In genomic region chr10:133306941-133307379, GRCh38 we compare ENCODE assay signal across 10 cellular contexts. TPM values are rescaled to one million over a fixed set of nuclear protein-coding genes. Genes with fewer than 3 reads are reported as not detected.
A peak's percentile ranks its signal among the peaks of the same experiment; 100 is the strongest.
DNase-seq lines count a peak whose midpoint lies in the region; ATAC-seq and TF ChIP-seq lines count a peak whose summit lies in the region.
"Had no signal": no experiment of that assay in that cellular context is flagged by ENCODE, and none has a peak within 500 bp of the region (broad histone marks: within the 10 kb centered on the region; RNA-seq: fewer than 3 reads in every experiment).

No MANE protein-coding gene starts in this region.

- H3K9me3 Mint-ChIP-seq in nephron progenitor cell: no peaks in the 10 kb centered on the region

- peak overlapping the region; percentile 89 to 99 (median 95) for H3K4me2 ChIP-seq in BLaER1 treated with 17β-estradiol and CSF1 and Interleukin-3, amounts not matched to agents 10 nM and 100 nM
- H3K4me2 ChIP-seq in KMS-11: peak overlapping the region; percentile 91
- H3K4me2 ChIP-seq in mammary epithelial cell (ENCODE audit: insufficient read depth, low read depth, low read length): peak overlapping the region; percentile 88

- no peaks in the 10 kb centered on the region for H3K27me3 ChIP-seq in BLaER1 treated with 17β-estradiol and CSF1 and Interleukin-3, amounts not matched to agents 10 nM and 100 nM
- no peaks in the 10 kb centered on the region for H3K27me3 ChIP-seq in KMS-11 (ENCODE audit: insufficient read depth, low read depth)
- no peaks in the 10 kb centered on the region for H3K27me3 ChIP-seq in mammary epithelial cell (ENCODE audit: insufficient read depth, low read length)

- peaks cover 52 to 93% (median 81%) of the 10 kb centered on the region in 11 experiments for H4K20me1 ChIP-seq in BLaER1 treated with 17β-estradiol and CSF1 and Interleukin-3, amounts not matched to agents 10 nM and 100 nM
- H4K20me1 ChIP-seq in KMS-11 (ENCODE audit: insufficient read depth): no peaks in the 10 kb centered on the region
- no peaks in the 10 kb centered on the region for H4K20me1 ChIP-seq in mammary epithelial cell (ENCODE audit: insufficient read depth, low read length)

- no peak for TF ChIP-seq CTCF in KMS-11 (conservative IDR thresholded peaks at IDR 0.05; ENCODE audit: low read depth, low read length)
- no peak for TF ChIP-seq CTCF in mammary epithelial cell (conservative IDR thresholded peaks at IDR 0.05 in 1 of 2, IDR thresholded peaks at IDR 0.05 in 1 of 2; ENCODE audit: extremely low read depth in 1 of 2, insufficient read depth in 1 of 2, low read depth in 1 of 2, low read length in 2 of 2)
- TF ChIP-seq CTCF in nephron progenitor cell (IDR thresholded peaks at IDR 0.05): no peak

- in situ Hi-C loops in mammary epithelial cell (cut with MboI; ENCODE audit: low sequenced_read_pairs in 2 of 2): no loop called here

- H3K27me3 Mint-ChIP-seq in nephron progenitor cell (ENCODE audit: low read depth, poor library complexity): peaks cover 3% of the 10 kb centered on the region

- no TSS peak for BruUV-seq in mammary epithelial cell (replicated peaks; lab: Mats Ljungman, UMichigan)

- DNase-seq in mammary epithelial cell (no peak), nephron progenitor cell (no peak), GF-D8 (lab: John Stamatoyannopoulos, UW) (no peak)

- dilution Hi-C loops in mammary epithelial cell (cut with HindIII; ENCODE audit: low sequenced_read_pairs): loop anchor here (5.0 to 10.0 kb wide), 2 partner anchors 40 to 88 kb away; partner anchors contain the start of gene MTG1

- H3K27ac ChIP-seq in BLaER1 treated with 17β-estradiol and CSF1 and Interleukin-3, amounts not matched to agents 10 nM and 100 nM: peak overlapping the region in 5 of 11 experiments; percentile 94 to 98 (median 96); a peak in 9 of 22 replicates
- H3K27ac ChIP-seq in KMS-11 (0 out of 2 replicates have a peak overlapping the region, but pooled peaks have one; percentile 93), mammary epithelial cell (ENCODE audit: insufficient read depth, low read depth, low read length) (peak overlapping the region; percentile 99)

- H2AFZ ChIP-seq in KMS-11 (ENCODE audit: low read depth): no peak overlapping the region
- no peak overlapping the region for H2AFZ ChIP-seq in mammary epithelial cell (ENCODE audit: low read depth, low read length)

- no peaks in the 10 kb centered on the region for H3K9me3 ChIP-seq in BLaER1 treated with 17β-estradiol and CSF1 and Interleukin-3, amounts not matched to agents 10 nM and 100 nM (replicated peaks in 1 of 11)
- no peaks in the 10 kb centered on the region for H3K9me3 ChIP-seq in mammary epithelial cell (replicated peaks; ENCODE audit: insufficient read depth, low read length)

- ATAC-seq in HG03108 (IDR thresholded peaks at IDR 0.05; ENCODE audit: unreplicated experiment): no peak
- ATAC-seq in HG02588 (IDR thresholded peaks at IDR 0.05; ENCODE audit: unreplicated experiment): no peak
- ATAC-seq in GM21737 (IDR thresholded peaks at IDR 0.05; ENCODE audit: unreplicated experiment): no peak

- peak overlapping the region; percentile 99 for H3K4me3 Mint-ChIP-seq in nephron progenitor cell

- H3K27ac Mint-ChIP-seq in nephron progenitor cell: peak overlapping the region; percentile 77

- peak overlapping the region; percentile 87 to 100 (median 95); a peak in 10 of 20 replicates for H3K4me3 ChIP-seq in BLaER1 treated with 17β-estradiol and CSF1 and Interleukin-3, amounts not matched to agents 10 nM and 100 nM
- H3K4me3 ChIP-seq in KMS-11 (IDR thresholded peaks at IDR 0.05; ENCODE audit: insufficient read depth, low read depth, low read length) (no peak overlapping the region), mammary epithelial cell (replicated peaks in 1 of 3; ENCODE audit: insufficient read depth in 1 of 3, low read depth in 2 of 3, low read length in 3 of 3) (peak overlapping the region in 1 of 3 experiments; percentile 88)

- peaks cover 25 to 50% (median 39%) of the 10 kb centered on the region in 10 experiments for H3K4me1 ChIP-seq in BLaER1 treated with 17β-estradiol and CSF1 and Interleukin-3, amounts not matched to agents 10 nM and 100 nM
- H3K4me1 ChIP-seq in KMS-11 (ENCODE audit: low read depth, poor library complexity, severe bottlenecking) (peaks cover 13% of the 10 kb centered on the region), mammary epithelial cell (ENCODE audit: insufficient read depth, low read length) (peaks cover 18% of the 10 kb centered on the region)

- 88% methylated on average over 16 of the region's 17 CpGs for WGBS in mammary epithelial cell (ENCODE audit: low coverage, missing lambda C conversion rate)

- H3K4me1 Mint-ChIP-seq in nephron progenitor cell: peaks cover 45% of the 10 kb centered on the region

- H3K36me3 ChIP-seq in BLaER1 treated with 17β-estradiol and CSF1 and Interleukin-3, amounts not matched to agents 10 nM and 100 nM: peaks cover 37 to 62% (median 47%) of the 10 kb centered on the region in 11 experiments
- H3K36me3 ChIP-seq in KMS-11 (ENCODE audit: insufficient read depth): no peaks in the 10 kb centered on the region
- peaks cover 10% of the 10 kb centered on the region for H3K36me3 ChIP-seq in mammary epithelial cell (ENCODE audit: insufficient read depth, low read length)

- H3K36me3 Mint-ChIP-seq in nephron progenitor cell (ENCODE audit: low read depth): peaks cover 29% of the 10 kb centered on the region

- H3K79me2 ChIP-seq in KMS-11 (ENCODE audit: insufficient read depth, low read depth): peaks cover 44% of the 10 kb centered on the region; the same call in 1 of the 2 replicates
- peaks cover 71% of the 10 kb centered on the region for H3K79me2 ChIP-seq in mammary epithelial cell (ENCODE audit: insufficient read depth, low read length)

- CTCF ChIA-PET in mammary epithelial cell (lab: Charles Lee; ENCODE audit: low non-redundant PET): interaction anchor here (0.6 kb wide), 1 partner anchor 30 kb away, joined by 3 read pairs; the partner anchor contains the start of gene CALY

- intact Hi-C loops in mammary epithelial cell (cut with micrococcal nuclease): no loop called here

- peak overlapping the region; percentile 93 to 98 (median 97); a peak in 17 of 22 replicates for H3K9ac ChIP-seq in BLaER1 treated with 17β-estradiol and CSF1 and Interleukin-3, amounts not matched to agents 10 nM and 100 nM
- H3K9ac ChIP-seq in KMS-11 (no peak overlapping the region), mammary epithelial cell (ENCODE audit: insufficient read depth, low read length) (peak overlapping the region; percentile 100)

RNA-seq across cellular contexts. Expression of gene TUBGCP2, which starts 1.7 kb away (rescaled TPM):
- 10 to 100 TPM; 59.3 to 78.1 TPM for total RNA-seq in mammary epithelial cell
- 56.4 TPM for polyA plus RNA-seq in mammary epithelial cell
- polyA minus RNA-seq in mammary epithelial cell: 53.1 TPM

RNA-seq across cellular contexts. Expression of gene ZNF511, which starts 1.8 kb away (rescaled TPM):
- total RNA-seq in mammary epithelial cell: 10 to 100 TPM; 10.5 to 39.7 TPM
- 25.3 TPM for polyA plus RNA-seq in mammary epithelial cell
- 23.8 TPM for polyA minus RNA-seq in mammary epithelial cell

RNA-seq across cellular contexts. Expression of gene CALY, which starts 29.7 kb away (rescaled TPM):
- total RNA-seq in mammary epithelial cell: not detected
- not detected for polyA plus RNA-seq in mammary epithelial cell
- polyA minus RNA-seq in mammary epithelial cell: not detected
- total RNA-seq: M059J, pulmonary artery endothelial cell had no signal

RNA-seq across cellular contexts. Expression of gene ADAM8, which starts 30.3 kb away (rescaled TPM):
- total RNA-seq in mammary epithelial cell: 10 to 100 TPM in 1 of 2 donors, under 1 TPM in 1; 0.33 to 46.1 TPM
- polyA plus RNA-seq in mammary epithelial cell: 9.9 TPM
- 31.1 TPM for polyA minus RNA-seq in mammary epithelial cell

RNA-seq across cellular contexts. Expression of gene PRAP1, which starts 40.2 kb away (rescaled TPM):
- not detected for total RNA-seq in mammary epithelial cell
- not detected for polyA plus RNA-seq in mammary epithelial cell
- not detected for polyA minus RNA-seq in mammary epithelial cell
- total RNA-seq: M059J, pulmonary artery endothelial cell had no signal
